In genomic region chr7:45073031-45073842, GRCh38 we compare ENCODE assay signal across 11 cellular contexts. TPM values are rescaled to one million over a fixed set of nuclear protein-coding genes. Genes with fewer than 3 reads are reported as not detected.
DNase-seq lines count a peak whose midpoint lies in the region; ATAC-seq and FAIRE-seq lines count a peak whose summit lies in the region.
"Had no signal": no experiment of that assay in that cellular context is flagged by ENCODE, and none has a peak within 500 bp of the region (broad histone marks: within the 10 kb centered on the region; RNA-seq: fewer than 3 reads in every experiment).

No MANE protein-coding gene starts in this region.

- no peaks in the 10 kb centered on the region for H3K9me2 ChIP-seq in GM23248 (ENCODE audit: insufficient read depth)

- no peak for ATAC-seq in GM19397 (IDR thresholded peaks at IDR 0.05; ENCODE audit: unreplicated experiment)

- no peak overlapping the region for H3K4me3 Mint-ChIP-seq in activated T-helper 1 cell treated with anti-CD3 and anti-CD28 coated beads, Interleukin-12 subunit alpha, Interleukin-12 subunit beta, Interleukin-2, Interleukin-4 antibody, amounts not matched to agents 30 ng/mL and 10 ng/mL and 1 ng/mL, durations not matched to agents 14 hours and 24 hours and 36 hours

- H3K9me3 Mint-ChIP-seq in activated T-helper 1 cell treated with anti-CD3 and anti-CD28 coated beads, Interleukin-12 subunit alpha, Interleukin-12 subunit beta, Interleukin-2, Interleukin-4 antibody, amounts not matched to agents 30 ng/mL and 10 ng/mL and 1 ng/mL, durations not matched to agents 14 hours and 24 hours and 36 hours: no peaks in the 10 kb centered on the region

- no peak overlapping the region for H3K9ac ChIP-seq in GM23248

- in situ Hi-C loops in GM23248 (cut with MboI): no loop called here

- no peaks in the 10 kb centered on the region for H3K4me1 ChIP-seq in small intestine (ENCODE audit: control insufficient read depth in 2 of 2, insufficient read depth in 1 of 2, low read depth in 1 of 2, low read length in 1 of 2)
- no peaks in the 10 kb centered on the region for H3K4me1 ChIP-seq in GM23248 (ENCODE audit: insufficient read depth)

- no peaks in the 10 kb centered on the region for H3K27me3 ChIP-seq in small intestine (ENCODE audit: control insufficient read depth in 2 of 2, insufficient read depth in 2 of 2, low read length in 2 of 2)
- no peaks in the 10 kb centered on the region for H3K27me3 ChIP-seq in GM23248 (replicated peaks; ENCODE audit: insufficient read depth)

- peaks cover 45% of the 10 kb centered on the region for H3K36me3 Mint-ChIP-seq in activated T-helper 1 cell treated with anti-CD3 and anti-CD28 coated beads, Interleukin-12 subunit alpha, Interleukin-12 subunit beta, Interleukin-2, Interleukin-4 antibody, amounts not matched to agents 30 ng/mL and 10 ng/mL and 1 ng/mL, durations not matched to agents 14 hours and 24 hours and 36 hours (ENCODE audit: low read depth)

- intact Hi-C loops in activated T-helper 1 cell treated with anti-CD3 and anti-CD28 coated beads, Interleukin-12 subunit alpha, Interleukin-12 subunit beta, Interleukin-2, Interleukin-4 antibody, amounts not matched to agents 30 ng/mL and 10 ng/mL and 1 ng/mL, durations not matched to agents 14 hours and 24 hours and 36 hours (cut with micrococcal nuclease): no loop called here

- peaks cover 6% of the 10 kb centered on the region for H3K4me1 Mint-ChIP-seq in activated T-helper 1 cell treated with anti-CD3 and anti-CD28 coated beads, Interleukin-12 subunit alpha, Interleukin-12 subunit beta, Interleukin-2, Interleukin-4 antibody, amounts not matched to agents 30 ng/mL and 10 ng/mL and 1 ng/mL, durations not matched to agents 14 hours and 24 hours and 36 hours (ENCODE audit: low read depth)

- no peak overlapping the region for H3K4me2 ChIP-seq in GM23248 (ENCODE audit: unreplicated experiment)

- H3K36me3 ChIP-seq in small intestine (ENCODE audit: control insufficient read depth in 2 of 2, insufficient read depth in 2 of 2, low read length in 2 of 2): peaks cover 18 to 25% of the 10 kb centered on the region in 2 donors
- H3K36me3 ChIP-seq in GM23248 (ENCODE audit: low read depth): no peaks in the 10 kb centered on the region; the same call in 1 of the 2 replicates

- peak overlapping the region; percentile 67 for H3K27ac Mint-ChIP-seq in activated T-helper 1 cell treated with anti-CD3 and anti-CD28 coated beads, Interleukin-12 subunit alpha, Interleukin-12 subunit beta, Interleukin-2, Interleukin-4 antibody, amounts not matched to agents 30 ng/mL and 10 ng/mL and 1 ng/mL, durations not matched to agents 14 hours and 24 hours and 36 hours

- H3K9me3 ChIP-seq in small intestine (ENCODE audit: control insufficient read depth, low read depth) (no peaks in the 10 kb centered on the region), GM23248 (ENCODE audit: low read depth) (no peaks in the 10 kb centered on the region)

- DNase-seq in Ammon's horn (ENCODE audit: low spot score) (peak; percentile 55), DMS79 treated with DMSO at 0.1 percent for 48 hours (lab: John Stamatoyannopoulos, UW) (peak; percentile 81), iPS-NIHi7 (ENCODE audit: extremely low spot score) (peak; percentile 29), small intestine (no peak), GM23248 (no peak), GM19239 (ENCODE audit: insufficient read length, low spot score) (no peak)
- DNase-seq in activated T-helper 1 cell treated with anti-CD3 and anti-CD28 coated beads, Interleukin-12 subunit alpha, Interleukin-12 subunit beta, Interleukin-2, Interleukin-4 antibody, amounts not matched to agents 30 ng/mL and 10 ng/mL and 1 ng/mL, durations not matched to agents 14 hours and 24 hours and 36 hours (ENCODE audit: low spot score): no peak
- DNase-seq: cerebellar nuclear complex; stimulated activated naive CD4-positive, alpha-beta T cell treated with Interleukin-2 at 50 U/mL for 16 hours; T-helper 9 cell had no signal

- H3K27ac ChIP-seq in small intestine (ENCODE audit: low read depth in 1 of 2, low read length in 1 of 2): no peak overlapping the region
- no peak overlapping the region for H3K27ac ChIP-seq in GM23248

- 85 to 94% (median 88%) methylated on average over 19 of the region's 19 CpGs for WGBS in small intestine, 3 donors
- 90 to 93% methylated on average over 18 to 19 of the region's 19 CpGs for WGBS in GM23248 (ENCODE audit: low coverage in 1 of 2, low lambda C conversion rate in 2 of 2, missing lambda C conversion rate in 2 of 2), 2 experiments

- no peaks in the 10 kb centered on the region for H3F3A ChIP-seq in GM23248 (ENCODE audit: insufficient read depth)

- H3K4me3 ChIP-seq in small intestine (ENCODE audit: low read depth in 1 of 2, low read length in 2 of 2) (no peak overlapping the region), GM23248 (no peak overlapping the region)

- no peaks in the 10 kb centered on the region for H3K27me3 Mint-ChIP-seq in activated T-helper 1 cell treated with anti-CD3 and anti-CD28 coated beads, Interleukin-12 subunit alpha, Interleukin-12 subunit beta, Interleukin-2, Interleukin-4 antibody, amounts not matched to agents 30 ng/mL and 10 ng/mL and 1 ng/mL, durations not matched to agents 14 hours and 24 hours and 36 hours (ENCODE audit: insufficient read depth)

- no peaks in the 10 kb centered on the region; the same call in 1 of the 2 replicates for H4K20me1 ChIP-seq in GM23248 (ENCODE audit: insufficient read depth)

- FAIRE-seq in small intestine (lab: Jason Lieb, UNC): no peak
- no peak for FAIRE-seq in GM19239 (lab: Jason Lieb, UNC)

- no peak overlapping the region for H2AFZ ChIP-seq in GM23248

- 0 out of 2 replicates have a peak, but pooled peaks cover under 1% of the 10 kb centered on the region for H3K79me2 ChIP-seq in GM23248 (ENCODE audit: insufficient read depth)

RNA-seq across cellular contexts. Expression of gene NACAD, which starts 15.5 kb away (rescaled TPM):
- total RNA-seq in activated T-helper 1 cell treated with anti-CD3 and anti-CD28 coated beads, Interleukin-12 subunit alpha, Interleukin-12 subunit beta, Interleukin-2, Interleukin-4 antibody, amounts not matched to agents 30 ng/mL and 10 ng/mL and 1 ng/mL, durations not matched to agents 14 hours and 24 hours and 36 hours: 0.05 TPM in 1 of 2 replicates, not detected in the other
- polyA plus RNA-seq in small intestine: 1 to 10 TPM in 1 of 3 donors, under 1 TPM in 2; 0.22 to 2.9 (median 0.54) TPM
- 1.0 and 2.9 TPM in 2 replicates for total RNA-seq in GM23248 (2014; rRNA removed; shearing (Covaris generic))
- polyA plus RNA-seq in GM23248 (2016; fragmentation: Nextera tagmentation; extraction: Ambion mirVana): 0.93 and 1.2 TPM in 2 replicates

RNA-seq across cellular contexts. Expression of gene TBRG4, which starts 38.3 kb away (rescaled TPM):
- 176 and 195 TPM in 2 replicates for total RNA-seq in activated T-helper 1 cell treated with anti-CD3 and anti-CD28 coated beads, Interleukin-12 subunit alpha, Interleukin-12 subunit beta, Interleukin-2, Interleukin-4 antibody, amounts not matched to agents 30 ng/mL and 10 ng/mL and 1 ng/mL, durations not matched to agents 14 hours and 24 hours and 36 hours
- 10 to 100 TPM; 44.9 to 70.7 (median 55.5) TPM for polyA plus RNA-seq in small intestine
- 60.4 and 62.7 TPM in 2 replicates for total RNA-seq in GM23248 (2014; rRNA removed; shearing (Covaris generic))
- polyA plus RNA-seq in GM23248 (2016; fragmentation: Nextera tagmentation; extraction: Ambion mirVana): 55.8 and 58.4 TPM in 2 replicates

Comparison
In these comparisons a context has a peak if more than half of its experiments do, and no peak if none do; other contexts are left out.
1. DNase-seq: peak in Ammon's horn (single experiment), DMS79 treated with DMSO at 0.1 percent for 48 hours (single experiment) and iPS-NIHi7 (single experiment); none in activated T-helper 1 cell treated with anti-CD3 and anti-CD28 coated beads, Interleukin-12 subunit alpha, Interleukin-12 subunit beta, Interleukin-2, Interleukin-4 antibody, amounts not matched to agents 30 ng/mL and 10 ng/mL and 1 ng/mL, durations not matched to agents 14 hours and 24 hours and 36 hours (single experiment), small intestine (single experiment), GM23248 (single experiment) and GM19239 (single experiment).